21 cellular contexts compared by ENCODE assay signal in genomic region chr20:41783423-41784220, GRCh38.
DNase-seq lines count a peak whose midpoint lies in the region; ATAC-seq and TF ChIP-seq lines count a peak whose summit lies in the region.
"Had no signal": no experiment of that assay in that cellular context is flagged by ENCODE, and none has a peak within 500 bp of the region (broad histone marks: within the 10 kb centered on the region; RNA-seq: fewer than 3 reads in every experiment).

No MANE protein-coding gene starts in this region.

- ATAC-seq in GM19043 (IDR thresholded peaks at IDR 0.05; ENCODE audit: low read depth, unreplicated experiment) (peak; percentile 50), HG02981 (IDR thresholded peaks at IDR 0.05; ENCODE audit: unreplicated experiment) (peak; percentile 65), GM23338 (no peak)
- ATAC-seq: K562, T-helper 17 cell had no signal

- H3K4me3 Mint-ChIP-seq in GM23338 = no peak overlapping the region
- H3K4me3 Mint-ChIP-seq: CD4-positive, alpha-beta T cell; mesothelial cell of epicardium; nephron progenitor cell; stimulated activated naive CD8-positive, alpha-beta T cell treated with anti-CD3 and anti-CD28 coated beads, Interleukin-15, Interleukin-2, amounts not matched to agents 100 ng/mL and 50 ng/mL, for 24 hours; T-helper 17 cell had no signal

- DNase-seq in NCI-H69 (lab: John Stamatoyannopoulos, UW) (peak; percentile 73), ascending aorta (ENCODE audit: low spot score in 2 of 2) (no peak), GM23338 (ENCODE audit: low spot score) (no peak)
- no peak for DNase-seq in stimulated activated CD4-positive, alpha-beta T cell treated with anti-CD3 and anti-CD28 coated beads, Interleukin-4, amount 100 ng/mL, for 24 hours
- DNase-seq: activated CD4-positive, alpha-beta T cell treated with anti-CD3 and anti-CD28 coated beads, Interleukin-2, amount 50 U/mL, for 4 hours; activated CD8-positive, alpha-beta memory T cell treated with anti-CD3 and anti-CD28 coated beads, Interleukin-2, amount 50 U/mL, for 48 hours; activated effector memory CD4-positive, alpha-beta T cell treated with anti-CD3 and anti-CD28 coated beads, Interleukin-2, amount 50 U/mL, for 16 hours; CD4-positive, alpha-beta T cell; left lung; MV-4-11; NCI-H1930; nephron progenitor cell; T-helper 17 cell; tibial artery had no signal

- no peaks in the 10 kb centered on the region for H3K36me3 ChIP-seq in parathyroid adenoma (ENCODE audit: control insufficient read depth, insufficient read depth, low read length)
- H3K36me3 ChIP-seq in ascending aorta = no peaks in the 10 kb centered on the region
- H3K36me3 ChIP-seq in GM23338 (ENCODE audit: insufficient read depth) = no peaks in the 10 kb centered on the region
- H3K36me3 ChIP-seq: left lung, prostate gland, tibial artery had no signal

- no peaks in the 10 kb centered on the region for H3F3A ChIP-seq in GM23338 (replicated peaks; ENCODE audit: low read depth)

- 0 out of 2 replicates have a peak, but pooled peaks cover 5% of the 10 kb centered on the region for H3K9me2 ChIP-seq in GM23338 (ENCODE audit: insufficient read depth)

- no peak overlapping the region for H3K27ac Mint-ChIP-seq in GM23338
- H3K27ac Mint-ChIP-seq: CD4-positive, alpha-beta T cell; mesothelial cell of epicardium; nephron progenitor cell; stimulated activated naive CD8-positive, alpha-beta T cell treated with anti-CD3 and anti-CD28 coated beads, Interleukin-15, Interleukin-2, amounts not matched to agents 100 ng/mL and 50 ng/mL, for 24 hours; T-helper 17 cell had no signal

- H4K20me1 ChIP-seq in GM23338 (replicated peaks; ENCODE audit: insufficient read depth) = no peaks in the 10 kb centered on the region

- H3K9me3 Mint-ChIP-seq in GM23338 = peaks cover 83% of the 10 kb centered on the region
- H3K9me3 Mint-ChIP-seq: CD4-positive, alpha-beta T cell; stimulated activated naive CD8-positive, alpha-beta T cell treated with anti-CD3 and anti-CD28 coated beads, Interleukin-15, Interleukin-2, amounts not matched to agents 100 ng/mL and 50 ng/mL, for 24 hours had no signal

- intact Hi-C loops in ascending aorta (cut with DNase I) = no loop called here

- H2AFZ ChIP-seq in parathyroid adenoma (peak overlapping the region; percentile 6), GM23338 (no peak overlapping the region)

- H3K36me3 Mint-ChIP-seq in GM23338 (ENCODE audit: low read depth) = 0 out of 3 replicates have a peak, but pooled peaks cover 6% of the 10 kb centered on the region
- H3K36me3 Mint-ChIP-seq: mesothelial cell of epicardium had no signal

- peaks cover under 1% of the 10 kb centered on the region for H3K27me3 Mint-ChIP-seq in GM23338 (ENCODE audit: insufficient read depth, low read depth, poor library complexity)
- H3K27me3 Mint-ChIP-seq: stimulated activated naive CD8-positive, alpha-beta T cell treated with anti-CD3 and anti-CD28 coated beads, Interleukin-15, Interleukin-2, amounts not matched to agents 100 ng/mL and 50 ng/mL, for 24 hours had no signal

- H3K27me3 ChIP-seq in parathyroid adenoma (ENCODE audit: control insufficient read depth, insufficient read depth, low read length) = no peaks in the 10 kb centered on the region
- no peaks in the 10 kb centered on the region for H3K27me3 ChIP-seq in ascending aorta
- H3K27me3 ChIP-seq in GM23338 (ENCODE audit: insufficient read depth) = no peaks in the 10 kb centered on the region
- H3K27me3 ChIP-seq: tibial artery had no signal

- H3K79me2 ChIP-seq in parathyroid adenoma (no peaks in the 10 kb centered on the region), GM23338 (replicated peaks; ENCODE audit: insufficient read depth) (no peaks in the 10 kb centered on the region)

- no peak overlapping the region for H3K9ac ChIP-seq in parathyroid adenoma

- no peaks in the 10 kb centered on the region for H3K4me1 Mint-ChIP-seq in GM23338
- H3K4me1 Mint-ChIP-seq: nephron progenitor cell, T-helper 17 cell had no signal

- H3K4me1 ChIP-seq in parathyroid adenoma (peaks cover 20% of the 10 kb centered on the region), ascending aorta (no peaks in the 10 kb centered on the region), GM23338 (ENCODE audit: insufficient read depth) (no peaks in the 10 kb centered on the region)
- H3K4me1 ChIP-seq: left lung, prostate gland, tibial artery had no signal

- TF ChIP-seq CTCF in parathyroid adenoma (IDR thresholded peaks at IDR 0.05) (no peak), ascending aorta (IDR thresholded peaks at IDR 0.05) (no peak), GM23338 (conservative IDR thresholded peaks at IDR 0.05; ENCODE audit: low read depth in 2 of 2) (no peak)

- H3K4me3 ChIP-seq in parathyroid adenoma (ENCODE audit: low read depth, low read length) (no peak overlapping the region), ascending aorta (no peak overlapping the region), GM23338 (no peak overlapping the region)
- H3K4me3 ChIP-seq: K562, left lung, prostate gland, tibial artery had no signal

- H3K27ac ChIP-seq in parathyroid adenoma = peak overlapping the region; percentile 65
- H3K27ac ChIP-seq in ascending aorta = no peak overlapping the region
- no peak overlapping the region for H3K27ac ChIP-seq in GM23338 (ENCODE audit: low read depth)
- H3K27ac ChIP-seq: left lung, prostate gland, tibial artery had no signal

- no peak overlapping the region for H3K4me2 ChIP-seq in parathyroid adenoma (ENCODE audit: low read length)
- H3K4me2 ChIP-seq in GM23338 = no peak overlapping the region

- no peaks in the 10 kb centered on the region for H3K9me3 ChIP-seq in parathyroid adenoma (ENCODE audit: control insufficient read depth, low read length)
- no peaks in the 10 kb centered on the region for H3K9me3 ChIP-seq in ascending aorta
- H3K9me3 ChIP-seq: left lung, prostate gland, tibial artery had no signal

TF ChIP-seq in GM23338, 12 proteins besides CTCF, POLR2A, EP300 and RAD21 (continues in another document):
- TF ChIP-seq EZH2phosphoT487 (IDR thresholded peaks at IDR 0.05; ENCODE audit: unreplicated experiment) = no peak
- TF ChIP-seq REST (IDR thresholded peaks at IDR 0.05; ENCODE audit: unreplicated experiment) = no peak
- TF ChIP-seq POLR2AphosphoS5 (IDR thresholded peaks at IDR 0.05; ENCODE audit: low read depth) = no peak
- no peak for TF ChIP-seq EZH2 (IDR thresholded peaks at IDR 0.05; ENCODE audit: low read depth, unreplicated experiment)
- TF ChIP-seq NANOG (IDR thresholded peaks at IDR 0.05; ENCODE audit: borderline replicate concordance) = no peak
- no peak for TF ChIP-seq JUNB (IDR thresholded peaks at IDR 0.05; ENCODE audit: unreplicated experiment)
- TF ChIP-seq STAT1 (IDR thresholded peaks at IDR 0.05; ENCODE audit: unreplicated experiment) = no peak
- TF ChIP-seq ETS1 (IDR thresholded peaks at IDR 0.05) = no peak
- TF ChIP-seq CREB1 (CRISPR knock-in tag; IDR thresholded peaks at IDR 0.05; ENCODE audit: low read depth) = no peak
